In genomic region chr4:74523076-74523475, GRCh38 we compare ENCODE assay signal across 30 cellular contexts.
"Had no signal": no experiment of that assay in that cellular context is flagged by ENCODE, and none has a peak within 500 bp of the region (broad histone marks: within the 10 kb centered on the region; RNA-seq: fewer than 3 reads in every experiment).

No MANE protein-coding gene starts in this region.

- H3K27ac ChIP-seq: adrenal gland, body of pancreas, breast epithelium, cardiac muscle cell, colonic mucosa, esophagus muscularis mucosa, gastroesophageal sphincter had no signal

- H3K4me3 ChIP-seq: adrenal gland, body of pancreas, breast epithelium, cardiac muscle cell, colonic mucosa, esophagus muscularis mucosa, gastroesophageal sphincter had no signal

- H3K36me3 ChIP-seq: adrenal gland, breast epithelium, cardiac muscle cell, colonic mucosa, esophagus muscularis mucosa, gastroesophageal sphincter had no signal

- H3K9me3 ChIP-seq: adrenal gland, body of pancreas, breast epithelium, colonic mucosa, esophagus muscularis mucosa, gastroesophageal sphincter had no signal

- H3K4me1 ChIP-seq: adrenal gland, body of pancreas, breast epithelium, colonic mucosa, esophagus muscularis mucosa, gastroesophageal sphincter had no signal

- ATAC-seq: activated CD4-positive, alpha-beta T cell treated with anti-CD3 and anti-CD28 coated beads for 36 hours; activated CD8-positive, alpha-beta memory T cell treated with anti-CD3 and anti-CD28 coated beads, Interleukin-2, amount 10 ng/mL, durations not matched to agents 7 days and 5 days; activated CD8-positive, alpha-beta T cell treated with anti-CD3 and anti-CD28 coated beads, Interleukin-2, amount 10 ng/mL, durations not matched to agents 7 days and 5 days; activated naive CD8-positive, alpha-beta T cell treated with anti-CD3 and anti-CD28 coated beads, Interleukin-2, amount 50 U/mL, for 24 hours; body of pancreas; gastroesophageal sphincter had no signal

- H3K27me3 ChIP-seq: adrenal gland, body of pancreas, breast epithelium, cardiac muscle cell, colonic mucosa, esophagus muscularis mucosa, gastroesophageal sphincter had no signal

- DNase-seq: activated CD4-positive, alpha-beta memory T cell treated with anti-CD3 and anti-CD28 coated beads for 36 hours; activated CD4-positive, alpha-beta T cell treated with anti-CD3 and anti-CD28 coated beads for 36 hours; activated CD4-positive, alpha-beta T cell treated with anti-CD3 and anti-CD28 coated beads, Interleukin-2, amount 10 ng/mL, durations not matched to agents 24 days and 14 days; activated CD4-positive, CD25-positive, alpha-beta regulatory T cell; activated CD4-positive, CD25-positive, alpha-beta regulatory T cell treated with anti-CD3 and anti-CD28 coated beads, Interleukin-2, amount 50 U/mL, for 72 hours; activated CD8-positive, alpha-beta memory T cell treated with anti-CD3 and anti-CD28 coated beads, Interleukin-2, amount 10 ng/mL, durations not matched to agents 7 days and 5 days; activated CD8-positive, alpha-beta memory T cell treated with anti-CD3 and anti-CD28 coated beads, Interleukin-2, amount 50 U/mL, for 4 hours; activated CD8-positive, alpha-beta T cell treated with anti-CD3 and anti-CD28 coated beads, Interleukin-2, amount 10 ng/mL, durations not matched to agents 7 days and 5 days; activated effector memory CD4-positive, alpha-beta T cell treated with anti-CD3 and anti-CD28 coated beads, Interleukin-2, amount 50 U/mL, for 16 hours; activated naive CD4-positive, alpha-beta T cell treated with anti-CD3 and anti-CD28 coated beads for 36 hours; activated naive CD8-positive, alpha-beta T cell treated with anti-CD3 and anti-CD28 coated beads for 36 hours; activated naive CD8-positive, alpha-beta T cell treated with anti-CD3 and anti-CD28 coated beads, Interleukin-2, amount 50 U/mL, for 24 hours; activated T-cell treated with anti-CD3 and anti-CD28 coated beads, Interleukin-2, amount 50 U/mL, for 1 hour; activated T-cell treated with anti-CD3 and anti-CD28 coated beads, Interleukin-2, amount 50 U/mL, for 48 hours; adrenal gland; amygdala; aorta; body of pancreas; central memory CD4-positive, alpha-beta T cell; cerebellar nuclear complex; colonic mucosa; effector CD8-positive, alpha-beta T cell; endodermal cell; foreskin melanocyte; head of caudate nucleus; T-helper 2 cell had no signal
